Comparison of ENCODE assay signal across 8 cellular contexts in genomic region chr9:133031496-133031911, GRCh38. TPM values are rescaled to one million over a fixed set of nuclear protein-coding genes. Genes with fewer than 3 reads are reported as not detected.
A peak's percentile ranks its signal among the peaks of the same experiment; 100 is the strongest.
DNase-seq lines count a peak whose midpoint lies in the region; ATAC-seq and TF ChIP-seq lines count a peak whose summit lies in the region.

No MANE protein-coding gene starts in this region.

- intact Hi-C loops in CD14-positive monocyte (cut with micrococcal nuclease): loop anchor here (5.0 to 10.0 kb wide), 4 partner anchors 66 to 343 kb away; partner anchors contain the start of genes STKLD1 (in 1 of the 2) and SURF4 (in 1 of the 2)

- H3K4me3 Mint-ChIP-seq in CD14-positive monocyte (peak overlapping the region; percentile 98 to 99), nephron (peak overlapping the region; percentile 94 to 99 (median 95))

- DNase-seq in CD14-positive monocyte (ENCODE audit: low spot score) (no peak), LNCaP clone FGC (ENCODE audit: low read depth) (no peak), coronary artery (ENCODE audit: low spot score) (no peak), COR-L47 (lab: John Stamatoyannopoulos, UW) (no peak), HPDE6-E6E7 (ENCODE audit: extremely low spot score) (no peak), cortex of kidney (lab: John Stamatoyannopoulos, UW) (no peak)

- peak overlapping the region in 6 of 7 donors; percentile 93 to 99 (median 97) for H3K27ac Mint-ChIP-seq in CD14-positive monocyte
- peak overlapping the region; percentile 95 to 99 (median 98) for H3K27ac Mint-ChIP-seq in nephron

- H3K27ac ChIP-seq in coronary artery: peak overlapping the region in 1 of 2 donors; percentile 64

- no peak for ATAC-seq in GM18867 (IDR thresholded peaks at IDR 0.05; ENCODE audit: unreplicated experiment)

- H3K27me3 Mint-ChIP-seq in CD14-positive monocyte (ENCODE audit: low read depth in 3 of 3): peaks cover 0 to 5% (median 3%) of the 10 kb centered on the region in 3 donors
- H3K27me3 Mint-ChIP-seq in nephron (ENCODE audit: low read depth): no peaks in the 10 kb centered on the region

- H3K36me3 Mint-ChIP-seq in CD14-positive monocyte: peaks cover 3 to 19% of the 10 kb centered on the region in 2 donors
- H3K36me3 Mint-ChIP-seq in nephron (ENCODE audit: low read depth): peaks cover 53% of the 10 kb centered on the region

- H3K9me3 Mint-ChIP-seq in CD14-positive monocyte: peaks cover 0 to 6% (median 0%) of the 10 kb centered on the region in 7 donors
- peaks cover 3% of the 10 kb centered on the region for H3K9me3 Mint-ChIP-seq in nephron

- H3K4me1 Mint-ChIP-seq in CD14-positive monocyte: peaks cover 44% of the 10 kb centered on the region
- H3K4me1 Mint-ChIP-seq in nephron: peaks cover 29% of the 10 kb centered on the region

- TF ChIP-seq CTCF in CD14-positive monocyte (IDR thresholded peaks at IDR 0.05) (no peak), LNCaP clone FGC (IDR thresholded peaks at IDR 0.05; ENCODE audit: control insufficient read depth, extremely low read depth, insufficient read depth) (no peak), coronary artery (IDR thresholded peaks at IDR 0.05) (no peak), nephron (IDR thresholded peaks at IDR 0.05; ENCODE audit: unreplicated experiment in 3 of 3) (no peak)

- H3K4me3 ChIP-seq in LNCaP clone FGC (ENCODE audit: low read depth, low read length) (peak overlapping the region; percentile 97), coronary artery (peak overlapping the region; percentile 86)

RNA-seq across cellular contexts. Expression of gene GTF3C5, which starts 0.7 kb away (rescaled TPM):
- polyA plus RNA-seq in CD14-positive monocyte: 10 to 100 TPM; 21.3 to 24.4 TPM

RNA-seq across cellular contexts. Expression of gene CEL, which starts 30.3 kb away (rescaled TPM):
- not detected for polyA plus RNA-seq in CD14-positive monocyte

RNA-seq across cellular contexts. Expression of gene GFI1B, which starts 53.0 kb away (rescaled TPM):
- polyA plus RNA-seq in CD14-positive monocyte: under 1 TPM; 0.06 to 0.21 TPM
